ENCODE assay signal across 10 cellular contexts in genomic region chr10:110457851-110458582, GRCh38. TPM values are rescaled to one million over a fixed set of nuclear protein-coding genes. Genes with fewer than 3 reads are reported as not detected.
DNase-seq lines count a peak whose midpoint lies in the region; ATAC-seq, FAIRE-seq and TF ChIP-seq lines count a peak whose summit lies in the region.
"Had no signal": no experiment of that assay in that cellular context is flagged by ENCODE, and none has a peak within 500 bp of the region (broad histone marks: within the 10 kb centered on the region; RNA-seq: fewer than 3 reads in every experiment).

No MANE protein-coding gene starts in this region.

- no peaks in the 10 kb centered on the region for H3K27me3 ChIP-seq in CD8-positive, alpha-beta T cell (ENCODE audit: insufficient read depth, low read length)
- H3K27me3 ChIP-seq in Panc1 (ENCODE audit: control insufficient read depth, insufficient read depth, low read length) = no peaks in the 10 kb centered on the region
- H3K27me3 ChIP-seq in naive thymus-derived CD4-positive, alpha-beta T cell (ENCODE audit: control insufficient read depth in 2 of 2, insufficient read depth in 2 of 2, low read length in 2 of 2) = no peaks in the 10 kb centered on the region

- peak in 1 of 7 experiments; percentile 36 for DNase-seq in CD8-positive, alpha-beta T cell
- DNase-seq in Panc1 (ENCODE audit: low read depth, low spot score) = no peak
- peak in 1 of 9 donors; percentile 17 for DNase-seq in naive thymus-derived CD4-positive, alpha-beta T cell
- DNase-seq in HTR-8/SVneo (ENCODE audit: insufficient read length, low spot score) = no peak
- no peak for DNase-seq in cerebellar cortex (ENCODE audit: low spot score)
- DNase-seq: NCI-H1694 treated with DMSO at 0.1 percent for 48 hours had no signal

- no peak overlapping the region for H3K27ac ChIP-seq in CD8-positive, alpha-beta T cell (ENCODE audit: low read depth, low read length)
- peak overlapping the region; percentile 70; the same call in 1 of the 2 replicates for H3K27ac ChIP-seq in Panc1 (ENCODE audit: low read length)
- no peak overlapping the region for H3K27ac ChIP-seq in naive thymus-derived CD4-positive, alpha-beta T cell (ENCODE audit: low read depth, low read length)

- no peaks in the 10 kb centered on the region for H3K9me3 ChIP-seq in CD8-positive, alpha-beta T cell (ENCODE audit: low read length)
- no peaks in the 10 kb centered on the region for H3K9me3 ChIP-seq in Panc1 (ENCODE audit: control insufficient read depth, insufficient read depth, low read depth, low read length)
- no peaks in the 10 kb centered on the region for H3K9me3 ChIP-seq in naive thymus-derived CD4-positive, alpha-beta T cell (ENCODE audit: control insufficient read depth in 2 of 3, low read length in 3 of 3)

- H3K27me3 Mint-ChIP-seq in CD8-positive, alpha-beta T cell (ENCODE audit: low read depth) = no peaks in the 10 kb centered on the region
- peaks cover 0 to under 1% (median 0%) of the 10 kb centered on the region in 5 donors for H3K27me3 Mint-ChIP-seq in naive thymus-derived CD4-positive, alpha-beta T cell

- no peak for FAIRE-seq in HTR-8/SVneo (lab: Jason Lieb, UNC)

- H3K4me3 Mint-ChIP-seq in CD8-positive, alpha-beta T cell = no peak overlapping the region
- peak overlapping the region in 1 of 10 donors; percentile 5 for H3K4me3 Mint-ChIP-seq in naive thymus-derived CD4-positive, alpha-beta T cell
- H3K4me3 Mint-ChIP-seq: brain had no signal

- TF ChIP-seq CTCF in CD8-positive, alpha-beta T cell (IDR thresholded peaks at IDR 0.05) = no peak
- TF ChIP-seq CTCF in Panc1 (IDR thresholded peaks at IDR 0.05) = no peak

- intact Hi-C loops in CD8-positive, alpha-beta T cell (cut with DNase I, micrococcal nuclease) = loop anchor here in 1 of 2 experiments (5.0 kb wide), 1 partner anchor 79 kb away; no protein-coding TSS in a partner anchor
- intact Hi-C loops in Panc1 (cut with micrococcal nuclease; ENCODE audit: unreplicated experiment) = no loop called here
- intact Hi-C loops in naive thymus-derived CD4-positive, alpha-beta T cell (cut with micrococcal nuclease) = no loop called here

- H3K4me3 ChIP-seq in CD8-positive, alpha-beta T cell (ENCODE audit: low read depth, low read length) = no peak overlapping the region
- H3K4me3 ChIP-seq in Panc1 (ENCODE audit: low read depth in 2 of 2, low read length in 2 of 2) = no peak overlapping the region
- H3K4me3 ChIP-seq in naive thymus-derived CD4-positive, alpha-beta T cell (ENCODE audit: low read length) = no peak overlapping the region

- H3K36me3 ChIP-seq in CD8-positive, alpha-beta T cell (ENCODE audit: insufficient read depth, low read length) = no peaks in the 10 kb centered on the region
- no peaks in the 10 kb centered on the region for H3K36me3 ChIP-seq in Panc1 (ENCODE audit: control insufficient read depth, insufficient read depth, low read length)
- H3K36me3 ChIP-seq in naive thymus-derived CD4-positive, alpha-beta T cell (ENCODE audit: control insufficient read depth in 2 of 3, insufficient read depth in 3 of 3, low read length in 3 of 3) = no peaks in the 10 kb centered on the region

- peaks cover 27% of the 10 kb centered on the region for H3K4me1 ChIP-seq in CD8-positive, alpha-beta T cell (ENCODE audit: insufficient read depth, low read length)
- peaks cover 28% of the 10 kb centered on the region for H3K4me1 ChIP-seq in Panc1 (ENCODE audit: control insufficient read depth, insufficient read depth, low read length)
- peaks cover 0 to 41% of the 10 kb centered on the region in 2 donors for H3K4me1 ChIP-seq in naive thymus-derived CD4-positive, alpha-beta T cell (ENCODE audit: control insufficient read depth in 2 of 2, insufficient read depth in 2 of 2, low read length in 2 of 2)

- peak overlapping the region; percentile 45 for H3K27ac Mint-ChIP-seq in CD8-positive, alpha-beta T cell
- peak overlapping the region in 2 of 9 donors; percentile 6 to 10 for H3K27ac Mint-ChIP-seq in naive thymus-derived CD4-positive, alpha-beta T cell
- H3K27ac Mint-ChIP-seq: brain had no signal

- CTCF ChIA-PET in CD8-positive, alpha-beta T cell (lab: Charles Lee) = interaction anchor here (0.9 kb wide), 1 partner anchor 103 kb away, joined by 3 read pairs; no protein-coding TSS in a partner anchor
- CTCF ChIA-PET in Panc1 (lab: Charles Lee) = no interaction called here
- CTCF ChIA-PET in naive thymus-derived CD4-positive, alpha-beta T cell (lab: Charles Lee) = no interaction called here

- peaks cover 30% of the 10 kb centered on the region for H3K4me1 Mint-ChIP-seq in CD8-positive, alpha-beta T cell (ENCODE audit: low read depth)
- H3K4me1 Mint-ChIP-seq in naive thymus-derived CD4-positive, alpha-beta T cell = peaks cover 10 to 35% (median 23%) of the 10 kb centered on the region in 7 donors

- no peak for ATAC-seq in CD8-positive, alpha-beta T cell
- ATAC-seq in GM19351 (IDR thresholded peaks at IDR 0.05; ENCODE audit: unreplicated experiment) (peak; percentile 38), Panc1 (no peak), HG02588 (IDR thresholded peaks at IDR 0.05; ENCODE audit: unreplicated experiment) (no peak), HG03439 (IDR thresholded peaks at IDR 0.05; ENCODE audit: unreplicated experiment) (no peak)
- peak; percentile 21 for ATAC-seq in naive thymus-derived CD4-positive, alpha-beta T cell

- POLR2A ChIA-PET in CD8-positive, alpha-beta T cell (lab: Charles Lee) = no interaction called here
- POLR2A ChIA-PET in Panc1 (lab: Charles Lee) = no interaction called here
- POLR2A ChIA-PET in naive thymus-derived CD4-positive, alpha-beta T cell (lab: Charles Lee) = no interaction called here

- in situ Hi-C loops in Panc1 (cut with HindIII; ENCODE audit: low pct_unique_long_range_greater_than_20kb, low sequenced_read_pairs) = no loop called here

- BruUV-seq in Panc1 (replicated peaks; lab: Mats Ljungman, UMichigan) = no TSS peak

- no peaks in the 10 kb centered on the region for H3K9me3 Mint-ChIP-seq in CD8-positive, alpha-beta T cell
- peaks cover 0 to 2% (median 0%) of the 10 kb centered on the region in 11 donors for H3K9me3 Mint-ChIP-seq in naive thymus-derived CD4-positive, alpha-beta T cell

- no peaks in the 10 kb centered on the region for H3K36me3 Mint-ChIP-seq in CD8-positive, alpha-beta T cell
- no peaks in the 10 kb centered on the region for H3K36me3 Mint-ChIP-seq in naive thymus-derived CD4-positive, alpha-beta T cell
- H3K36me3 Mint-ChIP-seq: brain had no signal

RNA-seq across cellular contexts. Expression of gene DUSP5, which starts 39.7 kb away (rescaled TPM):
- 10 to 100 TPM; 69.8 TPM for total RNA-seq in CD8-positive, alpha-beta T cell
- 30.1 TPM for total RNA-seq in Panc1 (2021; ENCODE audit: unreplicated experiment)
- 18.3 TPM for polyA plus RNA-seq in Panc1 (2012; ENCODE audit: insufficient read length)
- 10 to 100 TPM in 3 of 5 experiments, under 1 TPM in 2; 0.38 to 57.2 (median 35.7) TPM for total RNA-seq in naive thymus-derived CD4-positive, alpha-beta T cell
- under 1 TPM; 0.17 to 0.23 TPM for polyA plus RNA-seq in naive thymus-derived CD4-positive, alpha-beta T cell

Comparison
In these comparisons a context has a peak if more than half of its experiments do, and no peak if none do; other contexts are left out.
1. ATAC-seq: peak in GM19351 (single experiment) and naive thymus-derived CD4-positive, alpha-beta T cell (single experiment); none in CD8-positive, alpha-beta T cell (single experiment), Panc1 (single experiment), HG02588 (single experiment) and HG03439 (single experiment).